In genomic region chr12:106345739-106346138, GRCh38 we compare ENCODE assay signal across 9 cellular contexts. TPM values are rescaled to one million over a fixed set of nuclear protein-coding genes. Genes with fewer than 3 reads are reported as not detected.
DNase-seq lines count a peak whose midpoint lies in the region; ATAC-seq and TF ChIP-seq lines count a peak whose summit lies in the region.
"Had no signal": no experiment of that assay in that cellular context is flagged by ENCODE, and none has a peak within 500 bp of the region (broad histone marks: within the 10 kb centered on the region; RNA-seq: fewer than 3 reads in every experiment).

No MANE protein-coding gene starts in this region.

- H3K27me3 ChIP-seq in right atrium auricular region (no peaks in the 10 kb centered on the region), esophagus muscularis mucosa (no peaks in the 10 kb centered on the region)

- intact Hi-C loops in Right ventricle myocardium superior (cut with DNase I) = loop anchor here (5.0 kb wide), 1 partner anchor 118 kb away; no protein-coding TSS in a partner anchor
- intact Hi-C loops in esophagus muscularis mucosa (cut with DNase I) = no loop called here

- TF ChIP-seq EP300 in esophagus muscularis mucosa (IDR thresholded peaks at IDR 0.05) = no peak

- H3K27ac ChIP-seq in right atrium auricular region (no peak overlapping the region), esophagus muscularis mucosa (replicated peaks in 1 of 4) (peak overlapping the region in 1 of 4 donors; percentile 19)

- no peak overlapping the region for H3K4me3 Mint-ChIP-seq in neural crest cell

- H3K4me1 ChIP-seq in right atrium auricular region (peaks cover 0 to 34% of the 10 kb centered on the region in 2 donors), esophagus muscularis mucosa (peaks cover 30 to 42% (median 37%) of the 10 kb centered on the region in 4 donors)

- DNase-seq in Right ventricle myocardium superior (no peak), right atrium auricular region (ENCODE audit: low spot score) (no peak), RKO (ENCODE audit: low spot score) (peak; percentile 62), esophagus muscularis mucosa (ENCODE audit: extremely low spot score) (no peak), neural crest cell (ENCODE audit: low read depth, low spot score) (peak; percentile 16), GDM1 (lab: John Stamatoyannopoulos, UW) (no peak)
- DNase-seq in stimulated activated CD4-positive, alpha-beta T cell treated with anti-CD3 and anti-CD28 coated beads, Interleukin-4, amount 100 ng/mL, for 1 hour = no peak

- peaks cover 8% of the 10 kb centered on the region for H3K4me1 Mint-ChIP-seq in neural crest cell

- no peak overlapping the region for H3K27ac Mint-ChIP-seq in neural crest cell (ENCODE audit: unreplicated experiment)

- TF ChIP-seq CTCF in right atrium auricular region (IDR thresholded peaks at IDR 0.05) (peak in 1 of 2 donors; percentile 63), esophagus muscularis mucosa (IDR thresholded peaks at IDR 0.05) (peak; percentile 11 to 37 (median 22)), neural crest cell (conservative IDR thresholded peaks at IDR 0.05) (peak; percentile 54)

- H3K36me3 ChIP-seq in right atrium auricular region (peaks cover 10% of the 10 kb centered on the region), esophagus muscularis mucosa (peaks cover 10 to 56% (median 25%) of the 10 kb centered on the region in 4 donors)

- H3K36me3 Mint-ChIP-seq in neural crest cell (ENCODE audit: low read depth) = no peaks in the 10 kb centered on the region

- H3K27me3 Mint-ChIP-seq in neural crest cell (ENCODE audit: low read depth) = no peaks in the 10 kb centered on the region

- WGBS in esophagus muscularis mucosa = 58% methylated on average over 5 of the region's 5 CpGs

- ATAC-seq in Right ventricle myocardium superior (ENCODE audit: poor library complexity) = peak; percentile 36
- no peak for ATAC-seq in HG02981 (IDR thresholded peaks at IDR 0.05; ENCODE audit: unreplicated experiment)

- no peak for TF ChIP-seq POLR2A in esophagus muscularis mucosa (IDR thresholded peaks at IDR 0.05; ENCODE audit: low read depth)

- H3K4me3 ChIP-seq in right atrium auricular region (no peak overlapping the region), esophagus muscularis mucosa (no peak overlapping the region)

- no peaks in the 10 kb centered on the region for H3K9me3 Mint-ChIP-seq in neural crest cell
- H3K9me3 Mint-ChIP-seq: activated naive CD4-positive, alpha-beta T cell treated with anti-CD3 and anti-CD28 coated beads, Interleukin-2, amount 50 U/mL, for 72 hours had no signal

- no peaks in the 10 kb centered on the region for H3K9me3 ChIP-seq in right atrium auricular region
- no peaks in the 10 kb centered on the region for H3K9me3 ChIP-seq in esophagus muscularis mucosa

RNA-seq across cellular contexts. Expression of gene POLR3B, which starts 11.8 kb away (rescaled TPM):
- 7.1 TPM for total RNA-seq in Right ventricle myocardium superior
- 10 to 100 TPM in 1 of 2 donors, 1 to 10 TPM in 1; 6.0 to 10.7 TPM for total RNA-seq in right atrium auricular region
- total RNA-seq in esophagus muscularis mucosa = 1 to 10 TPM; 4.2 to 6.1 (median 5.3) TPM
- 14.6 and 15.2 TPM in 2 replicates for total RNA-seq in neural crest cell

RNA-seq across cellular contexts. Expression of gene TCP11L2, which starts 43.2 kb away (rescaled TPM):
- total RNA-seq in Right ventricle myocardium superior (122 TPM), right atrium auricular region (10 to 100 TPM; 34.0 to 59.1 TPM), esophagus muscularis mucosa (10 to 100 TPM; 32.1 to 52.3 (median 39.5) TPM), neural crest cell (1.4 and 1.8 TPM in 2 replicates)

Comparison
In these comparisons a context has a peak if more than half of its experiments do, and no peak if none do; other contexts are left out.
1. DNase-seq: peak in RKO (single experiment) and neural crest cell (single experiment); none in Right ventricle myocardium superior (single experiment), right atrium auricular region (single experiment), esophagus muscularis mucosa (single experiment), GDM1 (single experiment) and stimulated activated CD4-positive, alpha-beta T cell treated with anti-CD3 and anti-CD28 coated beads, Interleukin-4, amount 100 ng/mL, for 1 hour (single experiment).
2. RNA of gene TCP11L2, which starts 43.2 kb away (total RNA-seq): 122 TPM in Right ventricle myocardium superior (single experiment), 34.0 to 59.1 TPM in right atrium auricular region and 32.1 to 52.3 TPM in esophagus muscularis mucosa; 1.4 to 1.8 TPM in neural crest cell; every median in the first group is over 10 times any median in the second.